In the genomic region with DNA sequence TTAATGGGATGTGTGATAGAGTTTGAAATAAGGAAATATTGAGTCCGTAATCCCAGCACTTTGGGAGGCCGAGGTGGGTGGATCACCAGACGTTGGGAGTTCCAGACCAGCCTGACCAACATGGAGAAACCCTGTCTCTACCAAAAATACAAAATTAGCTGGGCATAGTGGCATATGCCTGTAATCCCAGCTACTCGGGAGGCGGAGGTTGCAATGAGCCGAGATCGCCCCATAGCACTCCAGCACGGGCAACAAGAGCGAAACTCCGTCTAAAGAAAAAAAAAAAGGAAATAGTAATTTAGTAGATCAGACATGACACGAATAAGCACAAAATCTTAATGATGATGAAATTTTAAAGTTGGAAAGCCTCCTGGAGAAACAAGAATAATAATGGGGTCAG, we compare ENCODE assay signal across 25 cellular contexts. TPM values are rescaled to one million over a fixed set of nuclear protein-coding genes. Genes with fewer than 3 reads are reported as not detected.
DNase-seq lines count a peak whose midpoint lies in the region; ATAC-seq, FAIRE-seq and TF ChIP-seq lines count a peak whose summit lies in the region.
"Had no signal": no experiment of that assay in that cellular context is flagged by ENCODE, and none has a peak within 500 bp of the region (broad histone marks: within the 10 kb centered on the region; RNA-seq: fewer than 3 reads in every experiment).

No MANE protein-coding gene starts in this region.

- H2AFZ ChIP-seq in H1 (ENCODE audit: low read length) (no peak overlapping the region), smooth muscle cell (ENCODE audit: low read depth) (no peak overlapping the region)

- H3K27me3 ChIP-seq in H1 (replicated peaks in 1 of 4; ENCODE audit: control insufficient read depth in 3 of 4, extremely low read depth in 1 of 4, insufficient read depth in 3 of 4, low read length in 3 of 4) (no peaks in the 10 kb centered on the region), smooth muscle cell (ENCODE audit: low read depth) (no peaks in the 10 kb centered on the region)
- H3K27me3 ChIP-seq: BE2C, BLaER1 had no signal

- H3K23ac ChIP-seq in H1 (ENCODE audit: insufficient read length): no peak overlapping the region

- H3K36me3 ChIP-seq in H1 (ENCODE audit: control insufficient read depth in 2 of 4, insufficient read depth in 4 of 4, low read length in 3 of 4) (peaks cover 15 to 50% (median 32%) of the 10 kb centered on the region in 4 experiments), smooth muscle cell (ENCODE audit: low read depth) (peaks cover 17% of the 10 kb centered on the region)
- H3K36me3 ChIP-seq: BE2C had no signal

- no peak overlapping the region for H2BK20ac ChIP-seq in H1 (ENCODE audit: low read length)

- TF ChIP-seq RAD21 in H1 (IDR thresholded peaks at IDR 0.05 in 1 of 2, conservative IDR thresholded peaks at IDR 0.05 in 1 of 2; ENCODE audit: low read depth in 2 of 2, low read length in 2 of 2): no peak

- H2BK12ac ChIP-seq in H1 (ENCODE audit: low read depth, low read length): no peak overlapping the region

- H4K8ac ChIP-seq in H1 (ENCODE audit: extremely low read depth, insufficient read depth, low read length): no peak overlapping the region

- H3K4me3 ChIP-seq in H1 (ENCODE audit: extremely low read depth in 1 of 4, insufficient read depth in 2 of 4, low read depth in 3 of 4, low read length in 4 of 4): no peak overlapping the region
- no peak overlapping the region for H3K4me3 ChIP-seq in smooth muscle cell
- H3K4me3 ChIP-seq: BLaER1, GM12878 had no signal

- POLR2A ChIA-PET in WTC11 (lab: Charles Lee): no interaction called here
- POLR2A ChIA-PET in H1 (lab: Charles Lee; ENCODE audit: partially characterized antibody): interaction anchor here (0.7 to 1.8 kb wide), 5 partner anchors 8 to 15 kb away, joined by 3 to 9 read pairs (median 5); a partner anchor contains a TSS

- peak overlapping the region; percentile 14; the same call in 1 of the 2 replicates for H3K27ac Mint-ChIP-seq in WTC11
- H3K27ac Mint-ChIP-seq: CD4-positive, alpha-beta memory T cell; CD4-positive, CD25-positive, alpha-beta regulatory T cell; CD8-positive, alpha-beta memory T cell had no signal

- peaks cover 39% of the 10 kb centered on the region for H3K4me1 Mint-ChIP-seq in WTC11
- H3K4me1 Mint-ChIP-seq: CD14-positive monocyte; CD4-positive, alpha-beta memory T cell; CD4-positive, CD25-positive, alpha-beta regulatory T cell; CD8-positive, alpha-beta memory T cell had no signal

- H3K36me3 Mint-ChIP-seq in WTC11: peaks cover 48% of the 10 kb centered on the region
- H3K36me3 Mint-ChIP-seq: CD14-positive monocyte; CD4-positive, alpha-beta memory T cell; CD4-positive, CD25-positive, alpha-beta regulatory T cell; CD8-positive, alpha-beta memory T cell had no signal

- no peak for ATAC-seq in WTC11
- ATAC-seq in GM21367 (IDR thresholded peaks at IDR 0.05; ENCODE audit: unreplicated experiment): no peak
- ATAC-seq in HG03460 (IDR thresholded peaks at IDR 0.05; ENCODE audit: unreplicated experiment): no peak
- ATAC-seq: GM12878 had no signal

- no peaks in the 10 kb centered on the region for H3K23me2 ChIP-seq in H1 (ENCODE audit: low read depth, low read length)

- H3K79me2 ChIP-seq in H1 (ENCODE audit: control insufficient read depth in 1 of 2, insufficient read depth in 2 of 2, low read length in 2 of 2): peaks cover 9 to 43% of the 10 kb centered on the region in 2 experiments
- peaks cover 45% of the 10 kb centered on the region for H3K79me2 ChIP-seq in smooth muscle cell (ENCODE audit: low read depth)

- CTCF ChIA-PET in WTC11 (lab: Charles Lee) (no interaction called here), H1 (lab: Charles Lee; ENCODE audit: partially characterized antibody) (interaction anchor here (0.7 kb wide), 1 partner anchor 41 kb away, joined by 4 read pairs; no protein-coding TSS in a partner anchor)

- no peak for DNase-seq in WTC11 (ENCODE audit: low spot score)
- no peak for DNase-seq in H1 (ENCODE audit: low read depth in 1 of 2, low spot score in 2 of 2)
- no peak for DNase-seq in smooth muscle cell (lab: John Stamatoyannopoulos, UW; ENCODE audit: unreplicated experiment)
- no peak for DNase-seq in HT-29 (ENCODE audit: low spot score)
- DNase-seq in NCI-H82 treated with DMSO at 0.1 percent for 48 hours (lab: John Stamatoyannopoulos, UW; ENCODE audit: unreplicated experiment): no peak
- DNase-seq: 8988T; ACHN; BE2C; C1 segment of cervical spinal cord; CD4-positive, alpha-beta memory T cell; CD4-positive, CD25-positive, alpha-beta regulatory T cell; CD8-positive, alpha-beta memory T cell; COR-L47; DMS 273 treated with DMSO at 0.1 percent for 48 hours; DMS79 treated with DMSO at 0.1 percent for 48 hours; GDM1 had no signal

- H3K4me2 ChIP-seq in H1 (ENCODE audit: insufficient read depth in 1 of 2, low read depth in 2 of 2, low read length in 2 of 2): no peak overlapping the region
- H3K4me2 ChIP-seq in smooth muscle cell: no peak overlapping the region
- H3K4me2 ChIP-seq: BLaER1 had no signal

- 93% methylated on average over 11 of the region's 11 CpGs; no CpG with 5 or more reads in 1 of the 2 experiments for WGBS in H1 (ENCODE audit: extremely low coverage in 1 of 2, insufficient coverage in 1 of 2, insufficient read length in 1 of 2, insufficient replicate concordance in 2 of 2, low coverage in 1 of 2, low lambda C conversion rate in 2 of 2, missing lambda C conversion rate in 1 of 2), 2 experiments
- WGBS in smooth muscle cell (ENCODE audit: low lambda C conversion rate): 93% methylated on average over 11 of the region's 11 CpGs

- H3K9me3 ChIP-seq in H1 (ENCODE audit: insufficient read depth in 2 of 2, low read depth in 1 of 2, low read length in 1 of 2) (no peaks in the 10 kb centered on the region), smooth muscle cell (replicated peaks; ENCODE audit: low read depth) (no peaks in the 10 kb centered on the region)
- H3K9me3 ChIP-seq: BE2C, BLaER1 had no signal

- no peak for TF ChIP-seq EP300 in H1 (IDR thresholded peaks at IDR 0.05; ENCODE audit: borderline replicate concordance in 1 of 2, low read depth in 2 of 2, low read length in 2 of 2)

- no peaks in the 10 kb centered on the region for H3K27me3 Mint-ChIP-seq in WTC11 (ENCODE audit: low read depth)
- H3K27me3 Mint-ChIP-seq: CD4-positive, CD25-positive, alpha-beta regulatory T cell had no signal

- H2BK120ac ChIP-seq in H1 (replicated peaks; ENCODE audit: low read depth, low read length): no peak overlapping the region

- no peak overlapping the region for H2BK15ac ChIP-seq in H1 (ENCODE audit: low read length)

- H3K56ac ChIP-seq in H1 (replicated peaks; ENCODE audit: insufficient read length, low read depth, low read length): no peak overlapping the region

- H4K5ac ChIP-seq in H1 (ENCODE audit: insufficient read length, low read depth, low read length): no peak overlapping the region

- no peak overlapping the region for H4K91ac ChIP-seq in H1 (replicated peaks; ENCODE audit: insufficient read length, low read length)

- no peak overlapping the region for H3K4me3 Mint-ChIP-seq in WTC11
- H3K4me3 Mint-ChIP-seq: CD14-positive monocyte; CD4-positive, alpha-beta memory T cell; CD4-positive, CD25-positive, alpha-beta regulatory T cell; CD8-positive, alpha-beta memory T cell had no signal

- no peak overlapping the region for H3K4ac ChIP-seq in H1 (replicated peaks; ENCODE audit: insufficient read length, low read depth, low read length)

- peaks cover 7 to 25% of the 10 kb centered on the region in 2 experiments for H4K20me1 ChIP-seq in H1 (replicated peaks in 1 of 2; ENCODE audit: control insufficient read depth in 1 of 2, insufficient read depth in 2 of 2, low read length in 2 of 2)
- H4K20me1 ChIP-seq in smooth muscle cell (ENCODE audit: low read depth): peaks cover 51% of the 10 kb centered on the region

- H3F3A ChIP-seq in smooth muscle cell (ENCODE audit: low read depth): peaks cover 46% of the 10 kb centered on the region

- FAIRE-seq in G401.6 (lab: Jason Lieb, UNC) (peak; percentile 95), H1 (lab: Jason Lieb, UNC) (no peak)
- FAIRE-seq: A204.1, GM12878, GM12892, GM18507 had no signal

- H3K4me1 ChIP-seq in H1 (replicated peaks in 1 of 4; ENCODE audit: control insufficient read depth in 3 of 4, insufficient read depth in 4 of 4, low read length in 3 of 4) (peaks cover 0 to under 1% (median 0%) of the 10 kb centered on the region in 4 experiments; a peak in 2 of 7 replicates), smooth muscle cell (ENCODE audit: low read depth) (peaks cover 7% of the 10 kb centered on the region)
- H3K4me1 ChIP-seq: BE2C, BLaER1 had no signal

- no peak for TF ChIP-seq CTCF in WTC11 (IDR thresholded peaks at IDR 0.05)
- TF ChIP-seq CTCF in H1 (IDR thresholded peaks at IDR 0.05; ENCODE audit: control extremely low read depth in 1 of 3, insufficient read depth in 1 of 3, low read depth in 1 of 3, low read length in 3 of 3): no peak
- no peak for TF ChIP-seq CTCF in smooth muscle cell (IDR thresholded peaks at IDR 0.05; ENCODE audit: borderline replicate concordance, insufficient read depth, poor library complexity, severe bottlenecking)

- H3K9ac ChIP-seq in H1 (replicated peaks in 1 of 4; ENCODE audit: extremely low read depth in 1 of 4, low read depth in 3 of 4, low read length in 3 of 4) (no peak overlapping the region), smooth muscle cell (ENCODE audit: low read depth) (no peak overlapping the region)
- H3K9ac ChIP-seq: BLaER1 had no signal

- no peak overlapping the region for H2AK5ac ChIP-seq in H1 (ENCODE audit: low read depth, low read length)

- no peak overlapping the region for H2BK5ac ChIP-seq in H1 (ENCODE audit: low read depth, low read length)

- no peaks in the 10 kb centered on the region for H3K79me1 ChIP-seq in H1 (ENCODE audit: low read depth, low read length)

- no peak overlapping the region for H3K18ac ChIP-seq in H1 (ENCODE audit: extremely low read depth, low read length)

- peak in 1 of 2 experiments; percentile 0; a peak in 1 of 3 replicates for TF ChIP-seq POLR2A in H1 (IDR thresholded peaks at IDR 0.05; ENCODE audit: control extremely low read depth in 1 of 2, low read depth in 2 of 2, low read length in 2 of 2)

- no peak overlapping the region for H3K14ac ChIP-seq in H1 (ENCODE audit: insufficient read length)

- H3K27ac ChIP-seq in H1 (ENCODE audit: low read depth, low read length) (no peak overlapping the region), smooth muscle cell (ENCODE audit: low read depth) (peak overlapping the region; percentile 91)
- H3K27ac ChIP-seq: BLaER1 had no signal

- 0 out of 2 replicates have a peak, but pooled peaks cover 3% of the 10 kb centered on the region for H3K9me3 Mint-ChIP-seq in WTC11
- H3K9me3 Mint-ChIP-seq: CD4-positive, alpha-beta memory T cell had no signal

RNA-seq across cellular contexts. Expression of a gene that starts 14.8 kb away (rescaled TPM):
- total RNA-seq in WTC11 (2021) (546 to 700 TPM (median 682 TPM) in 3 replicates), smooth muscle cell (834 and 905 TPM in 2 replicates)
- 775 and 795 TPM in 2 replicates for total RNA-seq in H1 (2021; fragmentation: NEBNext Ultra II Directional; extraction: Animal tissue kit (Norgen Biotek cat#: 25700))
- polyA plus RNA-seq in H1 (2011; rRNA removed) (289 and 468 TPM in 2 replicates), smooth muscle cell (184 and 204 TPM in 2 replicates)
- 505 TPM for polyA plus RNA-seq in H1 (2011; cell fraction: cytosol; rRNA removed)
- 212 TPM for polyA plus RNA-seq in H1 (2011; cell fraction: nucleus; rRNA removed)
- 544 to 757 TPM (median 618 TPM) in 4 replicates for polyA plus RNA-seq in H1 (2012, experiment 1 of 2)
- polyA plus RNA-seq in H1 (2012, experiment 2 of 2): 50.8 TPM
- 1,264 TPM for polyA plus RNA-seq in H1 (2013, experiment 1 of 2)
- polyA plus RNA-seq in H1 (2013, experiment 2 of 2): 1,314 TPM
- 852 and 1,009 TPM in 2 replicates for polyA minus RNA-seq in H1 (2011; rRNA and poly(A)+ RNA removed)
- 396 TPM for polyA minus RNA-seq in H1 (2011; cell fraction: cytosol; rRNA and poly(A)+ RNA removed)
- 233 TPM for polyA minus RNA-seq in H1 (2011; cell fraction: nucleus; rRNA and poly(A)+ RNA removed)
- total RNA-seq in HT-29 (2014; rRNA removed; shearing (Covaris generic)): 0.03 TPM in 1 of 2 replicates, not detected in the other
- total RNA-seq: CD4-positive, alpha-beta memory T cell; CD4-positive, CD25-positive, alpha-beta regulatory T cell; CD8-positive, alpha-beta memory T cell had no signal
- polyA plus RNA-seq: CD14-positive monocyte; CD4-positive, alpha-beta memory T cell; CD4-positive, CD25-positive, alpha-beta regulatory T cell; CD8-positive, alpha-beta memory T cell had no signal

Comparison
In these comparisons a context has a peak if more than half of its experiments do, and no peak if none do; other contexts are left out.
1. RNA of a gene that starts 14.8 kb away (total RNA-seq): 834 to 905 TPM in smooth muscle cell, 775 to 795 TPM in H1 and 546 to 700 TPM in WTC11; 0.03 TPM in HT-29; every median in the first group is over 100 times any median in the second.